Comparison of ENCODE assay signal across 9 cellular contexts in genomic region chr19:41175825-41176734, GRCh38. TPM values are rescaled to one million over a fixed set of nuclear protein-coding genes. Genes with fewer than 3 reads are reported as not detected.
A peak's percentile ranks its signal among the peaks of the same experiment; 100 is the strongest.
DNase-seq lines count a peak whose midpoint lies in the region; ATAC-seq and TF ChIP-seq lines count a peak whose summit lies in the region.
"Had no signal": no experiment of that assay in that cellular context is flagged by ENCODE, and none has a peak within 500 bp of the region (broad histone marks: within the 10 kb centered on the region; RNA-seq: fewer than 3 reads in every experiment).

No MANE protein-coding gene starts in this region.

- no peak for TF ChIP-seq CTCF in hepatocyte (IDR thresholded peaks at IDR 0.05; ENCODE audit: poor library complexity)

- peak overlapping the region; percentile 92 for H3K27ac ChIP-seq in hepatocyte
- peak overlapping the region in 17 of 21 experiments; percentile 7 to 83 (median 49) for H3K27ac ChIP-seq in skin epidermis
- H3K27ac ChIP-seq: KMS-11 had no signal

- peaks cover 10% of the 10 kb centered on the region for H3K4me1 Mint-ChIP-seq in activated naive CD4-positive, alpha-beta T cell treated with anti-CD3 and anti-CD28 coated beads, Interleukin-2, amount 50 U/mL, for 24 hours

- no peak overlapping the region for H3K4me3 ChIP-seq in hepatocyte
- H3K4me3 ChIP-seq in skin epidermis, result no peak overlapping the region

- WGBS in hepatocyte (ENCODE audit: low lambda C conversion rate, missing lambda C conversion rate), result 15% methylated on average over 13 of the region's 13 CpGs

- H3K9me3 Mint-ChIP-seq in activated naive CD4-positive, alpha-beta T cell treated with anti-CD3 and anti-CD28 coated beads, Interleukin-2, amount 50 U/mL, for 24 hours, result no peaks in the 10 kb centered on the region

- no peak for ATAC-seq in GM19452 (IDR thresholded peaks at IDR 0.05; ENCODE audit: unreplicated experiment)

- H3K9me3 ChIP-seq in hepatocyte (ENCODE audit: low read depth), result no peaks in the 10 kb centered on the region

- no peaks in the 10 kb centered on the region for H3K36me3 Mint-ChIP-seq in activated naive CD4-positive, alpha-beta T cell treated with anti-CD3 and anti-CD28 coated beads, Interleukin-2, amount 50 U/mL, for 24 hours

- DNase-seq in GDM1 (lab: John Stamatoyannopoulos, UW), result peak; percentile 85
- peak; percentile 93 for DNase-seq in RPMI7951 (ENCODE audit: low read depth)
- DNase-seq in hepatocyte (ENCODE audit: low spot score), result peak; percentile 95
- DNase-seq in NCI-H1930 (lab: John Stamatoyannopoulos, UW), result no peak
- DNase-seq in inferior parietal cortex (ENCODE audit: extremely low spot score), result no peak

- peak overlapping the region; percentile 79 for H3K27ac Mint-ChIP-seq in activated naive CD4-positive, alpha-beta T cell treated with anti-CD3 and anti-CD28 coated beads, Interleukin-2, amount 50 U/mL, for 24 hours

- no peaks in the 10 kb centered on the region for H3K27me3 ChIP-seq in hepatocyte

- no peaks in the 10 kb centered on the region for H3K36me3 ChIP-seq in hepatocyte (replicated peaks; ENCODE audit: insufficient read depth, low read depth)

- peak overlapping the region; percentile 45 for H2AFZ ChIP-seq in hepatocyte

- peaks cover 17% of the 10 kb centered on the region for H3K79me2 ChIP-seq in hepatocyte

- H3K4me2 ChIP-seq in hepatocyte, result peak overlapping the region; percentile 68
- H3K4me2 ChIP-seq: KMS-11 had no signal

- H3K4me3 Mint-ChIP-seq in activated naive CD4-positive, alpha-beta T cell treated with anti-CD3 and anti-CD28 coated beads, Interleukin-2, amount 50 U/mL, for 24 hours, result peak overlapping the region; percentile 49

- no peaks in the 10 kb centered on the region for H4K20me1 ChIP-seq in hepatocyte (ENCODE audit: insufficient read depth, poor library complexity, severe bottlenecking)

- peaks cover 17% of the 10 kb centered on the region for H3K4me1 ChIP-seq in hepatocyte (ENCODE audit: insufficient read depth)

- no peaks in the 10 kb centered on the region for H3K27me3 Mint-ChIP-seq in activated naive CD4-positive, alpha-beta T cell treated with anti-CD3 and anti-CD28 coated beads, Interleukin-2, amount 50 U/mL, for 24 hours

- H3K9me2 ChIP-seq in hepatocyte (replicated peaks; ENCODE audit: insufficient read depth), result no peaks in the 10 kb centered on the region

RNA-seq across cellular contexts. Expression of gene CYP2S1, which starts 16.9 kb away (rescaled TPM):
- total RNA-seq in RPMI7951 (2014; rRNA removed; shearing (Covaris generic)), result 4.4 and 10.3 TPM in 2 replicates
- 8.5 and 11.6 TPM in 2 replicates for total RNA-seq in hepatocyte
- 23.7 and 26.0 TPM in 2 replicates for polyA plus RNA-seq in hepatocyte

RNA-seq across cellular contexts. Expression of gene AXL, which starts 42.9 kb away (rescaled TPM):
- 140 and 156 TPM in 2 replicates for total RNA-seq in RPMI7951 (2014; rRNA removed; shearing (Covaris generic))
- total RNA-seq in hepatocyte, result 35.0 and 45.9 TPM in 2 replicates
- polyA plus RNA-seq in hepatocyte, result 15.0 and 17.3 TPM in 2 replicates

Comparison
In these comparisons a context has a peak if more than half of its experiments do, and no peak if none do; other contexts are left out.
1. DNase-seq: peak in GDM1 (single experiment), RPMI7951 (single experiment) and hepatocyte (single experiment); none in NCI-H1930 (0 of 2) and inferior parietal cortex (single experiment).